ENCODE assay signal across 1 cellular context in the genomic region with DNA sequence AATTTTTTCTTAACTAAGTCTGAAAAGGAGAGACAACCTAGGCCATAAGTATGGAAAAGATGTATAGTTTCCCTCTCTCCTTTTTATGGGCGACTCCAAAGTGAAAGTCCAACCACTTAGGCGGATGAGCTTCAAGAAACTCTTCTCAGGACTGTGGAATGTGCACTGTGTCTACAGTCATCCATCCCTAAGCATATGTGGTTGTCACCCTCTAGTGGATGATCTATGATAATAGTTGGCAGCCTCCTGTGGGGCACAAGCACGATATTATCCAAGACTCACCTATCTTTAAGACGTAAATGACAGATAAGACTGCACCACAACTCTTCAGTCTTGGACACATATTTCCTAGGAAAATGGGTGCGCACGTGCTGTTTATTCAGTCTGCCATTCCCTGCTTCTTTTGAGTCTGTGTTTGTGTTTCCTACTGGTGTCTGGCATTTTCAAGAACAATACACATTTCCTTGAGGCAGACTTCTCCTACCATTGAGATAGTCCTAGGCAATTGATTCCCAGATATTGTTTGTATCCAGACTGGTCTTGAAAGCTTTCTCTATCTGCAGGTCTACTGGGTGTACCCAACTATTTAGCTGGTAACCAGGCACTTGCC.
TF ChIP-seq lines count a peak whose summit lies in the region.

No MANE protein-coding gene starts in this region.

TF ChIP-seq in HepG2, 621 proteins besides CTCF, POLR2A, EP300 and RAD21 (continued from another document):
- TF ChIP-seq, protein P1, sequence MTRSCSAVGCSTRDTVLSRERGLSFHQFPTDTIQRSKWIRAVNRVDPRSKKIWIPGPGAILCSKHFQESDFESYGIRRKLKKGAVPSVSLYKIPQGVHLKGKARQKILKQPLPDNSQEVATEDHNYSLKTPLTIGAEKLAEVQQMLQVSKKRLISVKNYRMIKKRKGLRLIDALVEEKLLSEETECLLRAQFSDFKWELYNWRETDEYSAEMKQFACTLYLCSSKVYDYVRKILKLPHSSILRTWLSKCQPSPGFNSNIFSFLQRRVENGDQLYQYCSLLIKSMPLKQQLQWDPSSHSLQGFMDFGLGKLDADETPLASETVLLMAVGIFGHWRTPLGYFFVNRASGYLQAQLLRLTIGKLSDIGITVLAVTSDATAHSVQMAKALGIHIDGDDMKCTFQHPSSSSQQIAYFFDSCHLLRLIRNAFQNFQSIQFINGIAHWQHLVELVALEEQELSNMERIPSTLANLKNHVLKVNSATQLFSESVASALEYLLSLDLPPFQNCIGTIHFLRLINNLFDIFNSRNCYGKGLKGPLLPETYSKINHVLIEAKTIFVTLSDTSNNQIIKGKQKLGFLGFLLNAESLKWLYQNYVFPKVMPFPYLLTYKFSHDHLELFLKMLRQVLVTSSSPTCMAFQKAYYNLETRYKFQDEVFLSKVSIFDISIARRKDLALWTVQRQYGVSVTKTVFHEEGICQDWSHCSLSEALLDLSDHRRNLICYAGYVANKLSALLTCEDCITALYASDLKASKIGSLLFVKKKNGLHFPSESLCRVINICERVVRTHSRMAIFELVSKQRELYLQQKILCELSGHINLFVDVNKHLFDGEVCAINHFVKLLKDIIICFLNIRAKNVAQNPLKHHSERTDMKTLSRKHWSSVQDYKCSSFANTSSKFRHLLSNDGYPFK (CRISPR knock-in tag; IDR thresholded peaks at IDR 0.05; ENCODE audit: borderline replicate concordance), result no peak
- TF ChIP-seq TMF1 (CRISPR knock-in tag; IDR thresholded peaks at IDR 0.05; ENCODE audit: low read depth), result no peak
- no peak for TF ChIP-seq ZNF646 (CRISPR knock-in tag; IDR thresholded peaks at IDR 0.05)
- TF ChIP-seq MXD3 (CRISPR knock-in tag; IDR thresholded peaks at IDR 0.05), result no peak
- TF ChIP-seq, protein P2, sequence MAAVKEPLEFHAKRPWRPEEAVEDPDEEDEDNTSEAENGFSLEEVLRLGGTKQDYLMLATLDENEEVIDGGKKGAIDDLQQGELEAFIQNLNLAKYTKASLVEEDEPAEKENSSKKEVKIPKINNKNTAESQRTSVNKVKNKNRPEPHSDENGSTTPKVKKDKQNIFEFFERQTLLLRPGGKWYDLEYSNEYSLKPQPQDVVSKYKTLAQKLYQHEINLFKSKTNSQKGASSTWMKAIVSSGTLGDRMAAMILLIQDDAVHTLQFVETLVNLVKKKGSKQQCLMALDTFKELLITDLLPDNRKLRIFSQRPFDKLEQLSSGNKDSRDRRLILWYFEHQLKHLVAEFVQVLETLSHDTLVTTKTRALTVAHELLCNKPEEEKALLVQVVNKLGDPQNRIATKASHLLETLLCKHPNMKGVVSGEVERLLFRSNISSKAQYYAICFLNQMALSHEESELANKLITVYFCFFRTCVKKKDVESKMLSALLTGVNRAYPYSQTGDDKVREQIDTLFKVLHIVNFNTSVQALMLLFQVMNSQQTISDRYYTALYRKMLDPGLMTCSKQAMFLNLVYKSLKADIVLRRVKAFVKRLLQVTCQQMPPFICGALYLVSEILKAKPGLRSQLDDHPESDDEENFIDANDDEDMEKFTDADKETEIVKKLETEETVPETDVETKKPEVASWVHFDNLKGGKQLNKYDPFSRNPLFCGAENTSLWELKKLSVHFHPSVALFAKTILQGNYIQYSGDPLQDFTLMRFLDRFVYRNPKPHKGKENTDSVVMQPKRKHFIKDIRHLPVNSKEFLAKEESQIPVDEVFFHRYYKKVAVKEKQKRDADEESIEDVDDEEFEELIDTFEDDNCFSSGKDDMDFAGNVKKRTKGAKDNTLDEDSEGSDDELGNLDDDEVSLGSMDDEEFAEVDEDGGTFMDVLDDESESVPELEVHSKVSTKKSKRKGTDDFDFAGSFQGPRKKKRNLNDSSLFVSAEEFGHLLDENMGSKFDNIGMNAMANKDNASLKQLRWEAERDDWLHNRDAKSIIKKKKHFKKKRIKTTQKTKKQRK (IDR thresholded peaks at IDR 0.05; ENCODE audit: low read length), result no peak
- no peak for TF ChIP-seq RNF2 (conservative IDR thresholded peaks at IDR 0.05; ENCODE audit: low read depth)
- TF ChIP-seq, protein P3, sequence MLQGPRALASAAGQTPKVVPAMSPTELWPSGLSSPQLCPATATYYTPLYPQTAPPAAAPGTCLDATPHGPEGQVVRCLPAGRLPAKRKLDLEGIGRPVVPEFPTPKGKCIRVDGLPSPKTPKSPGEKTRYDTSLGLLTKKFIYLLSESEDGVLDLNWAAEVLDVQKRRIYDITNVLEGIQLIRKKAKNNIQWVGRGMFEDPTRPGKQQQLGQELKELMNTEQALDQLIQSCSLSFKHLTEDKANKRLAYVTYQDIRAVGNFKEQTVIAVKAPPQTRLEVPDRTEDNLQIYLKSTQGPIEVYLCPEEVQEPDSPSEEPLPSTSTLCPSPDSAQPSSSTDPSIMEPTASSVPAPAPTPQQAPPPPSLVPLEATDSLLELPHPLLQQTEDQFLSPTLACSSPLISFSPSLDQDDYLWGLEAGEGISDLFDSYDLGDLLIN (CRISPR knock-in tag; IDR thresholded peaks at IDR 0.05; ENCODE audit: borderline replicate concordance), result no peak
- TF ChIP-seq BRD4 (CRISPR knock-in tag; IDR thresholded peaks at IDR 0.05), result no peak
- TF ChIP-seq PBX2 (CRISPR knock-in tag; IDR thresholded peaks at IDR 0.05), result no peak
- no peak for TF ChIP-seq MIER3 (CRISPR knock-in tag; IDR thresholded peaks at IDR 0.05; ENCODE audit: borderline replicate concordance)
- no peak for TF ChIP-seq ZNF17 (CRISPR knock-in tag; IDR thresholded peaks at IDR 0.05)
- TF ChIP-seq ZNF782 (CRISPR knock-in tag; IDR thresholded peaks at IDR 0.05; ENCODE audit: borderline replicate concordance), result no peak
- TF ChIP-seq, protein P4, sequence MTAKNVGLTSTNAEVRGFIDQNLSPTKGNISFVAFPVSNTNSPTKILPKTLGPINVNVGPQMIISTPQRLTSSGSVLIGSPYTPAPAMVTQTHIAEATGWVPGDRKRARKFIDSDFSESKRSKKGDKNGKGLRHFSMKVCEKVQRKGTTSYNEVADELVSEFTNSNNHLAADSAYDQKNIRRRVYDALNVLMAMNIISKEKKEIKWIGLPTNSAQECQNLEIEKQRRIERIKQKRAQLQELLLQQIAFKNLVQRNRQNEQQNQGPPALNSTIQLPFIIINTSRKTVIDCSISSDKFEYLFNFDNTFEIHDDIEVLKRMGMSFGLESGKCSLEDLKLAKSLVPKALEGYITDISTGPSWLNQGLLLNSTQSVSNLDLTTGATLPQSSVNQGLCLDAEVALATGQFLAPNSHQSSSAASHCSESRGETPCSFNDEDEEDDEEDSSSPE (CRISPR knock-in tag; IDR thresholded peaks at IDR 0.05), result no peak
- no peak for TF ChIP-seq RFX3 (CRISPR knock-in tag; IDR thresholded peaks at IDR 0.05)
- TF ChIP-seq PCBP2 (optimal IDR thresholded peaks at IDR 0.05; ENCODE audit: low read depth, low read length, poor library complexity, severe bottlenecking), result no peak
- TF ChIP-seq ZSCAN22 (CRISPR knock-in tag; IDR thresholded peaks at IDR 0.05), result no peak
- no peak for TF ChIP-seq SRSF1 (optimal IDR thresholded peaks at IDR 0.05; ENCODE audit: low read depth, low read length)
- no peak for TF ChIP-seq ZNF335 (CRISPR knock-in tag; IDR thresholded peaks at IDR 0.05)
- TF ChIP-seq SALL2 (CRISPR knock-in tag; IDR thresholded peaks at IDR 0.05), result no peak
- peak; percentile 94 for TF ChIP-seq SMC3 (IDR thresholded peaks at IDR 0.05; ENCODE audit: low read length)
- TF ChIP-seq ARID5B (CRISPR knock-in tag; IDR thresholded peaks at IDR 0.05), result peak; percentile 42
- TF ChIP-seq LCORL (IDR thresholded peaks at IDR 0.05), result no peak
- no peak for TF ChIP-seq LCORL (CRISPR knock-in tag; IDR thresholded peaks at IDR 0.05)
- TF ChIP-seq KLF11 (CRISPR knock-in tag; IDR thresholded peaks at IDR 0.05), result no peak
- no peak for TF ChIP-seq ZNF503 (CRISPR knock-in tag; IDR thresholded peaks at IDR 0.05)
- TF ChIP-seq ZSCAN31 (CRISPR knock-in tag; IDR thresholded peaks at IDR 0.05; ENCODE audit: low read depth), result no peak
